Comparison of ENCODE assay signal across 26 cellular contexts in the genomic region with DNA sequence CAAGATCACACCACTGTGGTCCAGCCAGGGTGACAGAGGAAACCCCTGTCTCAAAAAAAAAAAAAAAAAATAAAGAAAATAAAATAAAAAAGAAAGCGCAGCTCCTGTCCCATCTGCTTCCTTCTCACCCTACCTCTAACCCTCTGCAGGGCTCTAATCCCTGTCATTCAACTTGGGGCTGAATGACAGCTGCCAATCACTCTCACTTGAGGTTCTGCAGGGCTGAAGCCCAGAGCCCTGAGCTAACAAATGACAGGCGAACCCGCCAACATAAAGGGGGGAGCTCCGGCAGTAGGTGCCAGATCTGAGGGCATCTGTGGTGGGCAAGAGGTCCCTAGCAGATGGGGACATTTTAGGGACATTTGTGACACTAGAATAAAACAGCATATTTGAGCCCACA.
"Had no signal": no experiment of that assay in that cellular context is flagged by ENCODE, and none has a peak within 500 bp of the region (broad histone marks: within the 10 kb centered on the region; RNA-seq: fewer than 3 reads in every experiment).

No MANE protein-coding gene starts in this region.

- H3K36me3 Mint-ChIP-seq: mesothelial cell of epicardium had no signal

- H3K27ac ChIP-seq: colonic mucosa, epithelial cell of prostate, esophagus squamous epithelium, gastrocnemius medialis, heart right ventricle, left lung, lower lobe of right lung had no signal

- ATAC-seq: effector memory CD8-positive, alpha-beta T cell; esophagus mucosa; gastrocnemius medialis; heart right ventricle; left cardiac atrium; left lung; left ventricle myocardium superior; lower lobe of right lung; mucosa of descending colon had no signal

- DNase-seq: colonic mucosa; cortex of kidney; effector CD8-positive, alpha-beta T cell; effector memory CD8-positive, alpha-beta T cell; endodermal cell; erythroblast; esophagus squamous epithelium; foreskin fibroblast; foreskin melanocyte; gastrocnemius medialis; glutamatergic neuron; head of caudate nucleus; heart right ventricle; left cardiac atrium; left lung; left ventricle myocardium superior; lower lobe of right lung; mesenchymal stem cell; mucosa of descending colon had no signal

- H3K4me3 ChIP-seq: colonic mucosa, esophagus squamous epithelium, gastrocnemius medialis, heart right ventricle, left lung, lower lobe of right lung, mucosa of descending colon had no signal

- H3K27ac Mint-ChIP-seq: dendritic cell treated with granulocyte-macrophage colony-stimulating factor and Interleukin-4, amounts not matched to agents 40 ng/mL and 50 ng/mL, for 4 days; effector memory CD8-positive, alpha-beta T cell; endodermal cell; mesothelial cell of epicardium had no signal

- FAIRE-seq: endometrium, islet of Langerhans, keratinocyte had no signal

- H3K9me3 ChIP-seq: colonic mucosa, esophagus squamous epithelium, gastrocnemius medialis, heart right ventricle, left lung, lower lobe of right lung, mucosa of descending colon had no signal

- H3K36me3 ChIP-seq: colonic mucosa, esophagus squamous epithelium, gastrocnemius medialis, heart right ventricle, left lung, lower lobe of right lung had no signal

- H3K27me3 ChIP-seq: colonic mucosa had no signal

- H3K4me3 Mint-ChIP-seq: dendritic cell treated with granulocyte-macrophage colony-stimulating factor and Interleukin-4, amounts not matched to agents 40 ng/mL and 50 ng/mL, for 4 days; effector memory CD8-positive, alpha-beta T cell; endodermal cell; mesothelial cell of epicardium had no signal

- H3K9me3 Mint-ChIP-seq: dendritic cell treated with granulocyte-macrophage colony-stimulating factor and Interleukin-4, amounts not matched to agents 40 ng/mL and 50 ng/mL, for 4 days; effector memory CD8-positive, alpha-beta T cell; endodermal cell; mesothelial cell of epicardium had no signal
